ENCODE assay signal across 34 cellular contexts in the genomic region with DNA sequence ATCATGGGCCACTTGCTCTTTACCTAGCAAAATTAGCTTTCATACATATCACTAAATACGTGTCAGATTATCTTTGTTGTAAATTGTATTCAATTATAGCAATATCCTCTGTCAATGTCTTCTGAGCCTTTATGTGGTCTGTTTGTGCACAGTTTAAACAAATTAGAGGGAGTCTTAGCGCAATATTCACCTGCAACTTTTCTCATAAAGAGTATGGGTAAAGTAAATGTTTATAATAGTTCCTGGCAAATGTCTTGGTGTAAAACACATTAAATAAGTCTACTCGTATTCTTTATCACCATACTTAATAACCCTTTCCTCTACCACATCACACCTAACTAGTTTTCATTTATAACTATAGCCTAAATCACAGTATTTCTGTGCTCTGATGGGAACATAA.
"Had no signal": no experiment of that assay in that cellular context is flagged by ENCODE, and none has a peak within 500 bp of the region (broad histone marks: within the 10 kb centered on the region; RNA-seq: fewer than 3 reads in every experiment).

No MANE protein-coding gene starts in this region.

- H3K36me3 ChIP-seq: MG63 had no signal

- DNase-seq: Karpas-422, Kasumi-1, MG63, MM.1S, MV-4-11, NCI-H1048, NCI-H1092, NCI-H1092 treated with DMSO at 0.1 percent for 48 hours, NCI-H1105, NCI-H1105 treated with DMSO at 0.1 percent for 48 hours, NCI-H1417, NCI-H1417 treated with DMSO at 0.1 percent for 48 hours, NCI-H1436, NCI-H1436 treated with DMSO at 0.1 percent for 48 hours, NCI-H146, NCI-H1694, NCI-H1694 treated with DMSO at 0.1 percent for 48 hours, NCI-H187, NCI-H187 treated with DMSO at 0.1 percent for 48 hours, NCI-H1930, NCI-H2029, NCI-H2029 treated with DMSO at 0.1 percent for 48 hours, NCI-H2081 treated with DMSO at 0.1 percent for 48 hours, NCI-H2107, NCI-H2171, NCI-H2171 treated with DMSO at 0.1 percent for 48 hours, NCI-H2227 treated with DMSO at 0.1 percent for 48 hours, NCI-H226, NCI-H345, NCI-H446, NCI-H446 treated with DMSO at 0.1 percent for 48 hours, NCI-H510A, NCI-H510A treated with DMSO at 0.1 percent for 48 hours, NCI-H524 had no signal

- H3K4me3 ChIP-seq: MG63 had no signal

- H3K27me3 ChIP-seq: MG63 had no signal
